In genomic region chr2:135985018-135985825, GRCh38 we compare ENCODE assay signal across 8 cellular contexts. TPM values are rescaled to one million over a fixed set of nuclear protein-coding genes. Genes with fewer than 3 reads are reported as not detected.
A peak's percentile ranks its signal among the peaks of the same experiment; 100 is the strongest.
DNase-seq lines count a peak whose midpoint lies in the region; ATAC-seq and TF ChIP-seq lines count a peak whose summit lies in the region.

Gene DARS1, minus strand, starts transcription at chr2:135985626. Its CDS starts 158 bp downstream, at chr2:135985468.

- no peak for TF ChIP-seq CTCF in GM23338 (conservative IDR thresholded peaks at IDR 0.05; ENCODE audit: low read depth in 2 of 2)

- ATAC-seq in GM23338 (peak; percentile 93), naive B cell (ENCODE audit: low read depth in 2 of 2) (peak; percentile 84 to 86)
- ATAC-seq in stimulated activated effector memory CD8-positive, alpha-beta T cell treated with anti-CD3 and anti-CD28 coated beads, Interleukin-12 subunit alpha, Interleukin-12 subunit beta, amount 100 ng/mL, for 72 hours, result peak; percentile 91

- H3F3A ChIP-seq in GM23338 (replicated peaks; ENCODE audit: low read depth), result no peaks in the 10 kb centered on the region; the same call in 1 of the 2 replicates

- H3K4me3 Mint-ChIP-seq in GM23338 (peak within 1 kb of the TSS; percentile 94), naive B cell (peak within 1 kb of the TSS; percentile 95 to 100 (median 97))
- peak within 1 kb of the TSS; percentile 79 for H3K4me3 Mint-ChIP-seq in stimulated activated effector memory CD8-positive, alpha-beta T cell treated with anti-CD3 and anti-CD28 coated beads, Interleukin-12 subunit alpha, Interleukin-12 subunit beta, amount 100 ng/mL, for 72 hours

- H3K4me1 ChIP-seq in GM23338 (ENCODE audit: insufficient read depth), result peaks cover 14% of the 10 kb centered on the region; the same call in 1 of the 2 replicates

- no peaks in the 10 kb centered on the region; the same call in 1 of the 2 replicates for H3K36me3 ChIP-seq in GM23338 (ENCODE audit: insufficient read depth)

- H3K79me2 ChIP-seq in GM23338 (replicated peaks; ENCODE audit: insufficient read depth), result peaks cover 45% of the 10 kb centered on the region

- H3K9me2 ChIP-seq in GM23338 (ENCODE audit: insufficient read depth), result peaks cover 10% of the 10 kb centered on the region; the same call in 1 of the 2 replicates

- no peaks in the 10 kb centered on the region for H3K27me3 Mint-ChIP-seq in GM23338 (ENCODE audit: insufficient read depth, low read depth, poor library complexity)
- no peaks in the 10 kb centered on the region for H3K27me3 Mint-ChIP-seq in naive B cell

- H4K20me1 ChIP-seq in GM23338 (replicated peaks; ENCODE audit: insufficient read depth), result 0 out of 2 replicates have a peak, but pooled peaks cover 3% of the 10 kb centered on the region

- H2AFZ ChIP-seq in GM23338, result peak within 1 kb of the TSS; percentile 92

- H3K9me3 Mint-ChIP-seq in GM23338 (no peaks in the 10 kb centered on the region), naive B cell (no peaks in the 10 kb centered on the region)
- H3K9me3 Mint-ChIP-seq in stimulated activated effector memory CD8-positive, alpha-beta T cell treated with anti-CD3 and anti-CD28 coated beads, Interleukin-12 subunit alpha, Interleukin-12 subunit beta, amount 100 ng/mL, for 72 hours, result no peaks in the 10 kb centered on the region

- peaks cover 22% of the 10 kb centered on the region; the same call in 2 of the 3 replicates for H3K36me3 Mint-ChIP-seq in GM23338 (ENCODE audit: low read depth)
- peaks cover 0 to 10% of the 10 kb centered on the region in 2 donors for H3K36me3 Mint-ChIP-seq in naive B cell
- H3K36me3 Mint-ChIP-seq in stimulated activated effector memory CD8-positive, alpha-beta T cell treated with anti-CD3 and anti-CD28 coated beads, Interleukin-12 subunit alpha, Interleukin-12 subunit beta, amount 100 ng/mL, for 72 hours, result peaks cover 60% of the 10 kb centered on the region

- H3K27ac ChIP-seq in GM23338 (ENCODE audit: low read depth), result peak within 1 kb of the TSS; percentile 94

- H3K4me2 ChIP-seq in GM23338, result peak within 1 kb of the TSS; percentile 87

- DNase-seq in EH (ENCODE audit: low read depth), result peak; percentile 95
- peak; percentile 98 for DNase-seq in GM23338 (ENCODE audit: low spot score)
- peak; percentile 94 to 96 for DNase-seq in Kasumi-1 (lab: John Stamatoyannopoulos, UW)
- peak; percentile 92 for DNase-seq in RKO (ENCODE audit: low spot score)
- peak; percentile 43 to 63 for DNase-seq in activated T-helper 1 cell treated with anti-CD3 and anti-CD28 coated beads, Interleukin-2, amount 50 U/mL, for 16 hours (ENCODE audit: low read depth in 1 of 2, low spot score in 1 of 2)
- DNase-seq in fibroblast of gingiva (ENCODE audit: low read depth), result peak; percentile 94
- peak; percentile 81 for DNase-seq in naive B cell
- DNase-seq in stimulated activated effector memory CD8-positive, alpha-beta T cell treated with anti-CD3 and anti-CD28 coated beads, Interleukin-12 subunit alpha, Interleukin-12 subunit beta, amount 100 ng/mL, for 72 hours (ENCODE audit: low spot score in 2 of 2), result peak; percentile 84 to 95

- H3K4me1 Mint-ChIP-seq in GM23338, result peaks cover 16% of the 10 kb centered on the region
- peaks cover 17 to 54% (median 43%) of the 10 kb centered on the region in 3 donors for H3K4me1 Mint-ChIP-seq in naive B cell
- H3K4me1 Mint-ChIP-seq in stimulated activated effector memory CD8-positive, alpha-beta T cell treated with anti-CD3 and anti-CD28 coated beads, Interleukin-12 subunit alpha, Interleukin-12 subunit beta, amount 100 ng/mL, for 72 hours, result peaks cover 36% of the 10 kb centered on the region

- no peaks in the 10 kb centered on the region for H3K27me3 ChIP-seq in GM23338 (ENCODE audit: insufficient read depth)

- H3K4me3 ChIP-seq in GM23338, result peak within 1 kb of the TSS; percentile 85

- H3K27ac Mint-ChIP-seq in GM23338, result peak within 1 kb of the TSS; percentile 97
- peak within 1 kb of the TSS; percentile 98 to 99 (median 98) for H3K27ac Mint-ChIP-seq in naive B cell
- H3K27ac Mint-ChIP-seq in stimulated activated effector memory CD8-positive, alpha-beta T cell treated with anti-CD3 and anti-CD28 coated beads, Interleukin-12 subunit alpha, Interleukin-12 subunit beta, amount 100 ng/mL, for 72 hours, result peak within 1 kb of the TSS; percentile 99

TF ChIP-seq in GM23338, 12 proteins besides CTCF, POLR2A, EP300 and RAD21:
- no peak for TF ChIP-seq EZH2 (IDR thresholded peaks at IDR 0.05; ENCODE audit: low read depth, unreplicated experiment)
- TF ChIP-seq POLR2AphosphoS5 (IDR thresholded peaks at IDR 0.05; ENCODE audit: low read depth), result peak; percentile 83
- no peak; the same call in none of the 2 replicates for TF ChIP-seq ETS1 (IDR thresholded peaks at IDR 0.05)
- TF ChIP-seq JUNB (IDR thresholded peaks at IDR 0.05; ENCODE audit: unreplicated experiment), result no peak
- TF ChIP-seq CREB1 (CRISPR knock-in tag; IDR thresholded peaks at IDR 0.05; ENCODE audit: low read depth), result peak; percentile 38; the same call in 1 of the 2 replicates
TF ChIP-seq in GM23338: peak in this region for 2.

RNA-seq across cellular contexts. Expression of gene DARS1, which starts in this region (rescaled TPM):
- total RNA-seq in GM23338 (2014; rRNA removed; shearing (Covaris generic)), result 115 and 145 TPM in 2 replicates
- polyA plus RNA-seq in GM23338 (2016; fragmentation: Nextera tagmentation; extraction: Ambion mirVana), result 148 and 165 TPM in 2 replicates
- polyA plus RNA-seq in naive B cell (ENCODE audit: low read depth in 6 of 6), result 100 to 1,000 TPM; 143 to 226 (median 172) TPM

Comparison
In these comparisons a context has a peak if more than half of its experiments do, and no peak if none do; other contexts are left out.
1. Peak in every context shown above with its lines: DNase-seq, ATAC-seq, H3K4me3 ChIP-seq and H3K27ac ChIP-seq.